In the genomic region with DNA sequence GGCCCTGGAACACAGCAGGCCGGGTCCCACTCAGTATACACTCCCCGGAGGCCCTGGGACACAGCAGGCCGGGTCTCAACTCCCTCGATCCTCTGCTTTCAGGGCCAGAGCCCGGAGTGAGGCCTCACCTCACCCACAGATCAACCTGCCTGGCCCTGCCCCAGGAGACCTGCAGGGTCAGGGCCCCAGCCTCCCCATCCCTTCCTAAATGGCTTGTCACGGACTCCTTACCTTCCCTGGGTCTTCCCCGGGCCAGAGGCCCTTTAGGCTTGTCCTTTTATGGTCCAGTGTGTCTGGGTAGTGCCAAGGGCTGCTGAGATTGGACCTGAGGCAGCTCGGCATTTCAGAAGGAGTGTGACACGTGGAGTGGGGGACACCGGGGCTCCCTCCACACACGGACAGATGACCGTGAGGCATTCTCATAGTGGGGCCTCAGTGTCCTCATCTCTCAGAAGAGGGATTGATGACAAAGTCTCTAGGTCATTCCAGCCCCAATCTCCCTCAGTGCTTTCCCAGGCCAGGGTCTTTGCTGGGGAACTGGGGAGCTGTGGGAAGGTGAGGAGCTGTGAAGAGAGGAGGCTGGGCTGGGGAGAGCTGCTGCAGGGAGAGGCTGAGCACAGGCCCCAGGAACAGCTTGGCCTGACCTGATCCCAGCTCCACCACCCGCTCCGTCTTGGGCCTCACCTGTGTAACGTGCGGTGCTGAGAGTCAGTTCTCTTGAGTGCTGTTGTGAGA, we compare ENCODE assay signal across 27 cellular contexts. TPM values are rescaled to one million over a fixed set of nuclear protein-coding genes. Genes with fewer than 3 reads are reported as not detected.
"Had no signal": no experiment of that assay in that cellular context is flagged by ENCODE, and none has a peak within 500 bp of the region (broad histone marks: within the 10 kb centered on the region; RNA-seq: fewer than 3 reads in every experiment).

No MANE protein-coding gene starts in this region.

- H3K27me3 ChIP-seq: ovary, tibial nerve had no signal

- FAIRE-seq: urothelium cell line had no signal

- ATAC-seq: activated CD8-positive, alpha-beta T cell treated with anti-CD3 and anti-CD28 coated beads for 36 hours; activated naive CD4-positive, alpha-beta T cell treated with anti-CD3 and anti-CD28 coated beads, Interleukin-2, amount 50 U/mL, for 72 hours; esophagus mucosa; left lobe of liver; natural killer cell; psoas muscle had no signal

- DNase-seq: activated CD4-positive, alpha-beta T cell treated with anti-CD3 and anti-CD28 coated beads, Interleukin-2, amount 50 U/mL, for 1 hour; activated CD4-positive, CD25-positive, alpha-beta regulatory T cell treated with anti-CD3 and anti-CD28 coated beads, Interleukin-2, amount 50 U/mL, for 72 hours; activated CD8-positive, alpha-beta T cell treated with anti-CD3 and anti-CD28 coated beads for 36 hours; activated T-cell treated with anti-CD3 and anti-CD28 coated beads, Interleukin-2, amount 50 U/mL, for 48 hours; central memory CD4-positive, alpha-beta T cell; foreskin fibroblast; head of caudate nucleus; hippocampal formation; immature natural killer cell; kidney glomerular epithelial cell; mesendoderm; natural killer cell; ovary; psoas muscle; stimulated activated CD4-positive, alpha-beta T cell treated with anti-CD3 and anti-CD28 coated beads, Interleukin-15, amount 100 ng/mL, for 24 hours; stimulated activated CD4-positive, alpha-beta T cell treated with anti-CD3 and anti-CD28 coated beads, Interleukin-2, amount 100 ng/mL, for 24 hours; stimulated activated naive CD4-positive, alpha-beta T cell; T1000; WERI-Rb-1 had no signal

- H3K27ac ChIP-seq: breast epithelium, ovary, psoas muscle, tibial nerve, WERI-Rb-1 had no signal

- H3K4me1 ChIP-seq: breast epithelium, psoas muscle, tibial nerve had no signal

- H3K4me3 ChIP-seq: breast epithelium, lung, ovary, psoas muscle, tibial nerve had no signal

- H3K9me3 ChIP-seq: breast epithelium, ovary, psoas muscle, tibial nerve had no signal

- H3K36me3 ChIP-seq: breast epithelium, ovary, tibial nerve, WERI-Rb-1 had no signal

RNA-seq across cellular contexts. Expression of gene PLEKHG4B, which starts 18.0 kb away (rescaled TPM):
- total RNA-seq: activated CD8-positive, alpha-beta T cell treated with anti-CD3 and anti-CD28 coated beads for 36 hours; activated T-helper 2 cell treated with anti-CD3 and anti-CD28 coated beads, Interferon-gamma antibody, Interleukin-2, Interleukin-4, amounts not matched to agents 10 μg/mL and 5 μg/mL and 100 μg/mL, durations not matched to agents 14 hours and 24 hours and 36 hours; psoas muscle had no signal
- polyA plus RNA-seq: immature natural killer cell had no signal
